ENCODE assay signal across 8 cellular contexts in genomic region chr21:43728467-43729390, GRCh38. TPM values are rescaled to one million over a fixed set of nuclear protein-coding genes. Genes with fewer than 3 reads are reported as not detected.
A peak's percentile ranks its signal among the peaks of the same experiment; 100 is the strongest.
DNase-seq lines count a peak whose midpoint lies in the region; ATAC-seq and TF ChIP-seq lines count a peak whose summit lies in the region.

No MANE protein-coding gene starts in this region.

- peak; percentile 93 for DNase-seq in AG09309 (ENCODE audit: low read depth)
- DNase-seq in NCI-H82 (lab: John Stamatoyannopoulos, UW) = peak; percentile 96
- peak; percentile 92 for DNase-seq in activated CD8-positive, alpha-beta memory T cell treated with anti-CD3 and anti-CD28 coated beads for 24 hours
- DNase-seq in effector CD4-positive, alpha-beta T cell = peak; percentile 86
- peak; percentile 96 for DNase-seq in lower lobe of right lung
- peak; percentile 74 to 88 for DNase-seq in stimulated activated CD4-positive, alpha-beta T cell treated with anti-CD3 and anti-CD28 coated beads, Interleukin-4, amount 100 ng/mL, for 4 hours

- H3K36me3 ChIP-seq in lower lobe of right lung = peaks cover 14% of the 10 kb centered on the region

- intact Hi-C loops in lower lobe of right lung (cut with DNase I) = no loop called here

- peak; percentile 59 for ATAC-seq in HG03196 (IDR thresholded peaks at IDR 0.05; ENCODE audit: unreplicated experiment)
- peak; percentile 89 to 91 for ATAC-seq in lower lobe of right lung

- H3K4me3 ChIP-seq in AG09309 (ENCODE audit: control insufficient read depth, low read depth, low read length) = peak overlapping the region; percentile 43
- H3K4me3 ChIP-seq in lower lobe of right lung = peak overlapping the region; percentile 57

- H3K9me3 ChIP-seq in lower lobe of right lung = no peaks in the 10 kb centered on the region

- H3K27me3 ChIP-seq in lower lobe of right lung (ENCODE audit: low read depth) = no peaks in the 10 kb centered on the region

- peaks cover 85% of the 10 kb centered on the region for H3K4me1 ChIP-seq in lower lobe of right lung

- in situ Hi-C loops in GM18951 (cut with MboI; ENCODE audit: low sequenced_read_pairs, unreplicated experiment) = no loop called here

- H3K27ac ChIP-seq in lower lobe of right lung = peak overlapping the region; percentile 88

- TF ChIP-seq CTCF in AG09309 (IDR thresholded peaks at IDR 0.05; ENCODE audit: control insufficient read depth, insufficient read depth, low read depth, low read length, missing control alignments) (peak; percentile 15), lower lobe of right lung (IDR thresholded peaks at IDR 0.05) (peak; percentile 42)

- TF ChIP-seq POLR2A in GM18951 (IDR thresholded peaks at IDR 0.05; ENCODE audit: extremely low read depth, insufficient read depth, insufficient read length) = peak; percentile 69

RNA-seq across cellular contexts. Expression of gene PDXK, which starts 9.8 kb away (rescaled TPM):
- 195 TPM for total RNA-seq in lower lobe of right lung

RNA-seq across cellular contexts. Expression of gene CSTB, which starts 47.4 kb away (rescaled TPM):
- total RNA-seq in lower lobe of right lung = 154 TPM

Comparison
In these comparisons a context has a peak if more than half of its experiments do, and no peak if none do; other contexts are left out.
1. Peak in every context shown above with its lines: DNase-seq, ATAC-seq, H3K4me3 ChIP-seq and H3K27ac ChIP-seq.